In genomic region chr1:203207751-203208150, GRCh38 we compare ENCODE assay signal across 16 cellular contexts. TPM values are rescaled to one million over a fixed set of nuclear protein-coding genes. Genes with fewer than 3 reads are reported as not detected.
A peak's percentile ranks its signal among the peaks of the same experiment; 100 is the strongest.
DNase-seq lines count a peak whose midpoint lies in the region; ATAC-seq, FAIRE-seq and TF ChIP-seq lines count a peak whose summit lies in the region.
"Had no signal": no experiment of that assay in that cellular context is flagged by ENCODE, and none has a peak within 500 bp of the region (broad histone marks: within the 10 kb centered on the region; RNA-seq: fewer than 3 reads in every experiment).

No MANE protein-coding gene starts in this region.

- peaks cover 13% of the 10 kb centered on the region for H3K4me1 ChIP-seq in BLaER1
- H3K4me1 ChIP-seq in H1 (replicated peaks in 1 of 4; ENCODE audit: control insufficient read depth in 3 of 4, insufficient read depth in 4 of 4, low read length in 3 of 4) = peaks cover 0 to 4% (median 0%) of the 10 kb centered on the region in 4 experiments; a peak in 1 of 7 replicates

- no peaks in the 10 kb centered on the region for H3K9me3 ChIP-seq in BLaER1
- no peaks in the 10 kb centered on the region for H3K9me3 ChIP-seq in H1 (ENCODE audit: insufficient read depth in 2 of 2, low read depth in 1 of 2, low read length in 1 of 2)
- H3K9me3 ChIP-seq: SK-N-SH had no signal

- H2BK120ac ChIP-seq in H1 (replicated peaks; ENCODE audit: low read depth, low read length) = no peak overlapping the region

- POLR2A ChIA-PET in H1 (lab: Charles Lee; ENCODE audit: partially characterized antibody) = interaction anchor here (1.1 to 1.6 kb wide), 2 partner anchors 10 to 200 kb away, joined by 3 to 4 read pairs; partner anchors contain the start of gene TMEM183A

- H4K91ac ChIP-seq in H1 (replicated peaks; ENCODE audit: insufficient read length, low read length) = no peak overlapping the region

- H3K27me3 ChIP-seq in BLaER1 (no peaks in the 10 kb centered on the region), H1 (replicated peaks in 1 of 4; ENCODE audit: control insufficient read depth in 3 of 4, extremely low read depth in 1 of 4, insufficient read depth in 3 of 4, low read length in 3 of 4) (no peaks in the 10 kb centered on the region)

- no peak for TF ChIP-seq EP300 in H1 (IDR thresholded peaks at IDR 0.05; ENCODE audit: borderline replicate concordance in 1 of 2, low read depth in 2 of 2, low read length in 2 of 2)

- H3K27ac ChIP-seq in BLaER1 = no peak overlapping the region
- no peak overlapping the region for H3K27ac ChIP-seq in H1 (ENCODE audit: low read depth, low read length)

- TF ChIP-seq POLR2A in H1 (IDR thresholded peaks at IDR 0.05; ENCODE audit: control extremely low read depth in 1 of 2, low read depth in 2 of 2, low read length in 2 of 2) = no peak

- H3K9ac ChIP-seq in BLaER1 (no peak overlapping the region), H1 (replicated peaks in 1 of 4; ENCODE audit: extremely low read depth in 1 of 4, low read depth in 3 of 4, low read length in 3 of 4) (no peak overlapping the region)
- H3K9ac ChIP-seq: SK-N-SH had no signal

- H2BK12ac ChIP-seq in H1 (ENCODE audit: low read depth, low read length) = no peak overlapping the region

- no peak for ATAC-seq in HG02970 (IDR thresholded peaks at IDR 0.05; ENCODE audit: low FRiP score, unreplicated experiment)
- ATAC-seq in left colon = no peak
- no peak for ATAC-seq in HG02870 (IDR thresholded peaks at IDR 0.05; ENCODE audit: unreplicated experiment)

- H3K23me2 ChIP-seq in H1 (ENCODE audit: low read depth, low read length) = no peaks in the 10 kb centered on the region

- H2AK5ac ChIP-seq in H1 (ENCODE audit: low read depth, low read length) = no peak overlapping the region

- H3K23ac ChIP-seq in H1 (ENCODE audit: insufficient read length) = no peak overlapping the region

- no peaks in the 10 kb centered on the region for H3K36me3 ChIP-seq in BLaER1
- no peaks in the 10 kb centered on the region for H3K36me3 ChIP-seq in H1 (ENCODE audit: control insufficient read depth in 2 of 4, insufficient read depth in 4 of 4, low read length in 3 of 4)

- no peak overlapping the region for H2BK5ac ChIP-seq in H1 (ENCODE audit: low read depth, low read length)

- no peaks in the 10 kb centered on the region for H3K79me2 ChIP-seq in H1 (ENCODE audit: control insufficient read depth in 1 of 2, insufficient read depth in 2 of 2, low read length in 2 of 2)

- TF ChIP-seq CTCF in H1 (IDR thresholded peaks at IDR 0.05; ENCODE audit: control extremely low read depth in 1 of 3, insufficient read depth in 1 of 3, low read depth in 1 of 3, low read length in 3 of 3) = no peak

- 93% methylated on average over 2 of the region's 2 CpGs; no CpG with 5 or more reads in 1 of the 2 experiments for WGBS in H1 (ENCODE audit: extremely low coverage in 1 of 2, insufficient coverage in 1 of 2, insufficient read length in 1 of 2, insufficient replicate concordance in 2 of 2, low coverage in 1 of 2, low lambda C conversion rate in 2 of 2, missing lambda C conversion rate in 1 of 2), 2 experiments

- H3K4me3 ChIP-seq in BLaER1 (no peak overlapping the region), H1 (ENCODE audit: extremely low read depth in 1 of 4, insufficient read depth in 2 of 4, low read depth in 3 of 4, low read length in 4 of 4) (no peak overlapping the region)

- H4K20me1 ChIP-seq in BLaER1 = no peaks in the 10 kb centered on the region
- no peaks in the 10 kb centered on the region for H4K20me1 ChIP-seq in H1 (replicated peaks in 1 of 2; ENCODE audit: control insufficient read depth in 1 of 2, insufficient read depth in 2 of 2, low read length in 2 of 2)

- H3K18ac ChIP-seq in H1 (ENCODE audit: extremely low read depth, low read length) = no peak overlapping the region

- CTCF ChIA-PET in H1 (lab: Charles Lee; ENCODE audit: partially characterized antibody) = interaction anchor here (1.2 to 6.0 kb wide), 9 partner anchors 9 to 168 kb away, joined by 3 to 56 read pairs (median 6); no protein-coding TSS in a partner anchor

- H4K8ac ChIP-seq in H1 (ENCODE audit: extremely low read depth, insufficient read depth, low read length) = no peak overlapping the region

- peak overlapping the region; percentile 23 for H2AFZ ChIP-seq in H1 (ENCODE audit: low read length)

- TF ChIP-seq RAD21 in H1 (IDR thresholded peaks at IDR 0.05 in 1 of 2, conservative IDR thresholded peaks at IDR 0.05 in 1 of 2; ENCODE audit: low read depth in 2 of 2, low read length in 2 of 2) = no peak

- no peak overlapping the region for H3K56ac ChIP-seq in H1 (replicated peaks; ENCODE audit: insufficient read length, low read depth, low read length)

- H3K14ac ChIP-seq in H1 (ENCODE audit: insufficient read length) = no peak overlapping the region

- intact Hi-C loops in left colon (cut with DNase I, micrococcal nuclease) = no loop called here

- no peak overlapping the region for H4K5ac ChIP-seq in H1 (ENCODE audit: insufficient read length, low read depth, low read length)

- H2BK15ac ChIP-seq in H1 (ENCODE audit: low read length) = no peak overlapping the region

- FAIRE-seq in H1 (lab: Jason Lieb, UNC) = no peak
- FAIRE-seq: H54 had no signal

- H3K4ac ChIP-seq in H1 (replicated peaks; ENCODE audit: insufficient read length, low read depth, low read length) = no peak overlapping the region

- DNase-seq in DMS 273 treated with DMSO at 0.1 percent for 48 hours (lab: John Stamatoyannopoulos, UW) (peak; percentile 38), NCI-H2171 treated with DMSO at 0.1 percent for 48 hours (lab: John Stamatoyannopoulos, UW) (peak; percentile 85), H1 (ENCODE audit: low read depth in 1 of 2, low spot score in 2 of 2) (no peak), left colon (no peak), NCI-H2081 treated with DMSO at 0.1 percent for 48 hours (lab: John Stamatoyannopoulos, UW) (no peak)
- DNase-seq: ACHN; CD4-positive, alpha-beta memory T cell; Kasumi-1; NCI-H1436; NCI-H510A treated with DMSO at 0.1 percent for 48 hours; SK-N-SH; T-helper 1 cell had no signal

- peak overlapping the region; percentile 41 for H3K4me2 ChIP-seq in BLaER1
- no peak overlapping the region for H3K4me2 ChIP-seq in H1 (ENCODE audit: insufficient read depth in 1 of 2, low read depth in 2 of 2, low read length in 2 of 2)
- H3K4me2 ChIP-seq: SK-N-SH had no signal

- no peaks in the 10 kb centered on the region for H3K79me1 ChIP-seq in H1 (ENCODE audit: low read depth, low read length)

- no peak overlapping the region for H2BK20ac ChIP-seq in H1 (ENCODE audit: low read length)

TF ChIP-seq in H1, 55 proteins besides CTCF, POLR2A, EP300 and RAD21 (continues in another document):
- TF ChIP-seq ZNF274 (IDR thresholded peaks at IDR 0.05; ENCODE audit: borderline replicate concordance, extremely low read depth, low read length) (no peak), TAF1 (IDR thresholded peaks at IDR 0.05; ENCODE audit: low read depth, low read length) (no peak), ASH2L (IDR thresholded peaks at IDR 0.05; ENCODE audit: low read length) (no peak), GTF2F1 (IDR thresholded peaks at IDR 0.05; ENCODE audit: borderline replicate concordance, low read depth, low read length) (no peak), MAFK (IDR thresholded peaks at IDR 0.05; ENCODE audit: low read depth, low read length) (no peak)

RNA-seq across cellular contexts. Expression of gene CHI3L1, which starts 21.2 kb away (rescaled TPM):
- total RNA-seq in H1 (2021; fragmentation: NEBNext Ultra II Directional; extraction: Animal tissue kit (Norgen Biotek cat#: 25700)) = not detected in 2 replicates
- 0.57 and 1.0 TPM in 2 replicates for polyA plus RNA-seq in H1 (2011; rRNA removed)
- polyA plus RNA-seq in H1 (2011; cell fraction: cytosol; rRNA removed) = 0.66 TPM
- 2.8 TPM for polyA plus RNA-seq in H1 (2011; cell fraction: nucleus; rRNA removed)
- polyA plus RNA-seq in H1 (2012, experiment 1 of 2) = 0.30 to 1.2 TPM (median 0.59 TPM) in 4 replicates
- polyA plus RNA-seq in H1 (2012, experiment 2 of 2) = 0.12 TPM
- polyA plus RNA-seq in H1 (2013, experiment 1 of 2) = 0.14 TPM
- 0.13 TPM for polyA plus RNA-seq in H1 (2013, experiment 2 of 2)
- 0.37 TPM in 1 of 2 replicates, not detected in the other for polyA minus RNA-seq in H1 (2011; rRNA and poly(A)+ RNA removed)
- polyA minus RNA-seq in H1 (2011; cell fraction: cytosol; rRNA and poly(A)+ RNA removed) = not detected
- polyA minus RNA-seq in H1 (2011; cell fraction: nucleus; rRNA and poly(A)+ RNA removed) = not detected
- total RNA-seq in left colon = 1 to 10 TPM in 1 of 2 donors, under 1 TPM in 1; 0.67 to 3.0 TPM
- polyA plus RNA-seq: CD4-positive, alpha-beta memory T cell; SK-N-SH had no signal

RNA-seq across cellular contexts. Expression of gene CHIT1, which starts 21.7 kb away (rescaled TPM):
- not detected in 2 replicates for total RNA-seq in H1 (2021; fragmentation: NEBNext Ultra II Directional; extraction: Animal tissue kit (Norgen Biotek cat#: 25700))
- polyA plus RNA-seq in H1 (2011; rRNA removed) = not detected in 2 replicates
- 0.04 TPM for polyA plus RNA-seq in H1 (2011; cell fraction: cytosol; rRNA removed)
- 0.13 TPM for polyA plus RNA-seq in H1 (2011; cell fraction: nucleus; rRNA removed)
- polyA plus RNA-seq in H1 (2012, experiment 1 of 2) = 0.06 TPM in 1 of 4 replicates, not detected in the others
- not detected for polyA plus RNA-seq in H1 (2012, experiment 2 of 2)
- not detected for polyA plus RNA-seq in H1 (2013, experiment 1 of 2)
- not detected for polyA plus RNA-seq in H1 (2013, experiment 2 of 2)
- polyA minus RNA-seq in H1 (2011; rRNA and poly(A)+ RNA removed) = 0.03 and 0.05 TPM in 2 replicates
- polyA minus RNA-seq in H1 (2011; cell fraction: cytosol; rRNA and poly(A)+ RNA removed) = not detected
- polyA minus RNA-seq in H1 (2011; cell fraction: nucleus; rRNA and poly(A)+ RNA removed) = 0.50 TPM
- total RNA-seq in left colon = under 1 TPM in 1 of 2 donors, not detected in 1; 0.40 TPM
- polyA plus RNA-seq: CD4-positive, alpha-beta memory T cell; SK-N-SH had no signal

RNA-seq across cellular contexts. Expression of gene MYBPH, which starts 32.1 kb away (rescaled TPM):
- total RNA-seq in H1 (2021; fragmentation: NEBNext Ultra II Directional; extraction: Animal tissue kit (Norgen Biotek cat#: 25700)) = not detected in 2 replicates
- polyA plus RNA-seq in H1 (2011; rRNA removed) = not detected in 2 replicates
- polyA plus RNA-seq in H1 (2011; cell fraction: cytosol; rRNA removed) = not detected
- not detected for polyA plus RNA-seq in H1 (2011; cell fraction: nucleus; rRNA removed)
- polyA plus RNA-seq in H1 (2012, experiment 1 of 2) = not detected in 4 replicates
- polyA plus RNA-seq in H1 (2012, experiment 2 of 2) = not detected
- not detected for polyA plus RNA-seq in H1 (2013, experiment 1 of 2)
- not detected for polyA plus RNA-seq in H1 (2013, experiment 2 of 2)
- not detected in 2 replicates for polyA minus RNA-seq in H1 (2011; rRNA and poly(A)+ RNA removed)
- not detected for polyA minus RNA-seq in H1 (2011; cell fraction: cytosol; rRNA and poly(A)+ RNA removed)
- not detected for polyA minus RNA-seq in H1 (2011; cell fraction: nucleus; rRNA and poly(A)+ RNA removed)
- total RNA-seq in left colon = not detected
- total RNA-seq: CD4-positive, alpha-beta memory T cell had no signal
- polyA plus RNA-seq: CD4-positive, alpha-beta memory T cell had no signal

Comparison
In these comparisons a context has a peak if more than half of its experiments do, and no peak if none do; other contexts are left out.
1. DNase-seq: peak in DMS 273 treated with DMSO at 0.1 percent for 48 hours (single experiment) and NCI-H2171 treated with DMSO at 0.1 percent for 48 hours (single experiment); none in H1 (0 of 2), left colon (0 of 2) and NCI-H2081 treated with DMSO at 0.1 percent for 48 hours (single experiment).